ENCODE assay signal across 17 cellular contexts in the genomic region with DNA sequence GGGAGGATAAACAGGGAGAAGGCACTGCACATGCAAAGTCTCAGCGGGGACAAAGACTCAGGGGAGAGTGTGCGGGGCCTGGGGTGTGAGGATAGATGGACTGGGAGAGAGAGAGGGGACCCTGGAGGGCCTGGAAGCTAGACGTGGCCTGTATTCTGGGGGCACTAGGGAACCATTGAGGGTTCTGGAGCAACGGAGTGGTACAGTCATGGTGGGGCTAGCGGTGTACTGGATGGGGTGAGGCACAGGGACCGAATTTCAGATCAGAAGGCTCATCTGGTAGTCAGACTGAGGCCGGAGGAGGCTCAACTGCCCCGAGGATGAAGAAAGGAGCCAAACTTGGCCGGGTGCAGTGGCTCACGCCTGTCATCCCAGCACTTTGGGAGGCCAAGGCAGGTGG. TPM values are rescaled to one million over a fixed set of nuclear protein-coding genes. Genes with fewer than 3 reads are reported as not detected.
DNase-seq lines count a peak whose midpoint lies in the region; ATAC-seq and TF ChIP-seq lines count a peak whose summit lies in the region.
"Had no signal": no experiment of that assay in that cellular context is flagged by ENCODE, and none has a peak within 500 bp of the region (broad histone marks: within the 10 kb centered on the region; RNA-seq: fewer than 3 reads in every experiment).

No MANE protein-coding gene starts in this region.

- H3K27ac Mint-ChIP-seq in activated naive CD4-positive, alpha-beta T cell treated with anti-CD3 and anti-CD28 coated beads, Interleukin-2, amount 50 U/mL, for 24 hours = peak overlapping the region; percentile 72
- H3K27ac Mint-ChIP-seq in activated naive CD4-positive, alpha-beta T cell treated with anti-CD3 and anti-CD28 coated beads, Interleukin-2, amount 50 U/mL, for 72 hours = peak overlapping the region in 1 of 2 donors; percentile 42
- H3K27ac Mint-ChIP-seq: CD4-positive, alpha-beta T cell had no signal

- no peak overlapping the region for H3K4ac ChIP-seq in neuronal stem cell (ENCODE audit: low read length)

- DNase-seq in activated naive CD4-positive, alpha-beta T cell treated with anti-CD3 and anti-CD28 coated beads, Interleukin-2, amount 50 U/mL, for 72 hours (ENCODE audit: low spot score in 2 of 2) = no peak
- DNase-seq in epithelial cell of prostate (ENCODE audit: low read depth, low spot score) (no peak), neuronal stem cell (ENCODE audit: low spot score) (no peak), heart left ventricle (no peak), retina (no peak), KBM-7 (no peak), ovary (no peak)
- DNase-seq: 8988T; activated naive CD4-positive, alpha-beta T cell treated with Interleukin-2 at 50 U/mL for 16 hours; CD4-positive, alpha-beta T cell; HCEC 1CT; naive B cell; NCI-H2029 treated with DMSO at 0.1 percent for 48 hours had no signal

- H3K79me1 ChIP-seq in neuronal stem cell (ENCODE audit: low read depth, low read length) = peaks cover 2% of the 10 kb centered on the region

- peak overlapping the region; percentile 88 for H2BK15ac ChIP-seq in neuronal stem cell (ENCODE audit: low read length)

- in situ Hi-C loops in KBM-7 (cut with MboI; ENCODE audit: low pct_unique_long_range_greater_than_20kb, low sequenced_read_pairs) = loop anchor here (10.0 kb wide), 1 partner anchor 57 kb away; no protein-coding TSS in a partner anchor

- peak overlapping the region; percentile 8 for H2BK12ac ChIP-seq in neuronal stem cell (ENCODE audit: low read length)

- H3K27me3 Mint-ChIP-seq in activated naive CD4-positive, alpha-beta T cell treated with anti-CD3 and anti-CD28 coated beads, Interleukin-2, amount 50 U/mL, for 24 hours = no peaks in the 10 kb centered on the region
- H3K27me3 Mint-ChIP-seq: CD4-positive, alpha-beta T cell; naive B cell had no signal

- H3K9me3 ChIP-seq in neuronal stem cell (replicated peaks in 1 of 2; ENCODE audit: control insufficient read depth in 2 of 2, insufficient read depth in 1 of 2, low read depth in 1 of 2, low read length in 2 of 2) (no peaks in the 10 kb centered on the region), heart left ventricle (no peaks in the 10 kb centered on the region), ovary (no peaks in the 10 kb centered on the region)
- H3K9me3 ChIP-seq: right atrium auricular region had no signal

- no peak overlapping the region for H3K4me3 Mint-ChIP-seq in activated naive CD4-positive, alpha-beta T cell treated with anti-CD3 and anti-CD28 coated beads, Interleukin-2, amount 50 U/mL, for 24 hours
- H3K4me3 Mint-ChIP-seq: CD4-positive, alpha-beta T cell had no signal

- TF ChIP-seq POLR2A in heart left ventricle (IDR thresholded peaks at IDR 0.05) (no peak), ovary (IDR thresholded peaks at IDR 0.05) (no peak)

- no peak overlapping the region for H3K18ac ChIP-seq in neuronal stem cell (ENCODE audit: low read length)

- H4K91ac ChIP-seq in neuronal stem cell (ENCODE audit: low read depth, low read length, poor library complexity) = peak overlapping the region; percentile 73

- TF ChIP-seq CTCF in heart left ventricle (IDR thresholded peaks at IDR 0.05) (no peak), ovary (IDR thresholded peaks at IDR 0.05) (no peak)

- peaks cover 10% of the 10 kb centered on the region for H3K4me1 Mint-ChIP-seq in activated naive CD4-positive, alpha-beta T cell treated with anti-CD3 and anti-CD28 coated beads, Interleukin-2, amount 50 U/mL, for 24 hours

- no peak overlapping the region for H2BK5ac ChIP-seq in neuronal stem cell (ENCODE audit: low read length)

- H3K4me3 ChIP-seq in neuronal stem cell (ENCODE audit: low read length in 2 of 2) (no peak overlapping the region), heart left ventricle (no peak overlapping the region), ovary (no peak overlapping the region)
- H3K4me3 ChIP-seq: GM12878, right atrium auricular region had no signal

- H3K4me1 ChIP-seq in neuronal stem cell (ENCODE audit: control insufficient read depth in 2 of 2, insufficient read depth in 1 of 2, low read depth in 1 of 2, low read length in 2 of 2) = peaks cover 3% of the 10 kb centered on the region in 2 donors
- H3K4me1 ChIP-seq in heart left ventricle = peaks cover 0 to 44% (median 2%) of the 10 kb centered on the region in 12 donors
- no peaks in the 10 kb centered on the region for H3K4me1 ChIP-seq in ovary (ENCODE audit: insufficient read depth)

- H3K27me3 ChIP-seq in neuronal stem cell (ENCODE audit: control insufficient read depth in 3 of 3, insufficient read depth in 3 of 3, low read depth in 1 of 3, low read length in 3 of 3) (no peaks in the 10 kb centered on the region), heart left ventricle (no peaks in the 10 kb centered on the region), ovary (no peaks in the 10 kb centered on the region)
- H3K27me3 ChIP-seq: right atrium auricular region had no signal

- H3K36me3 Mint-ChIP-seq in activated naive CD4-positive, alpha-beta T cell treated with anti-CD3 and anti-CD28 coated beads, Interleukin-2, amount 50 U/mL, for 24 hours = no peaks in the 10 kb centered on the region
- no peaks in the 10 kb centered on the region for H3K36me3 Mint-ChIP-seq in activated naive CD4-positive, alpha-beta T cell treated with anti-CD3 and anti-CD28 coated beads, Interleukin-2, amount 50 U/mL, for 72 hours
- H3K36me3 Mint-ChIP-seq: naive B cell had no signal

- H2BK120ac ChIP-seq in neuronal stem cell (ENCODE audit: low read depth, low read length) = no peak overlapping the region

- no peak overlapping the region for H3K23ac ChIP-seq in neuronal stem cell (ENCODE audit: low read depth, low read length, poor library complexity)

- no peak overlapping the region for H3K14ac ChIP-seq in neuronal stem cell (ENCODE audit: low read length)

- H2AFZ ChIP-seq in neuronal stem cell (ENCODE audit: low read length) = no peak overlapping the region

- WGBS in neuronal stem cell (ENCODE audit: extremely low coverage in 2 of 2, insufficient read length in 2 of 2, insufficient replicate concordance in 1 of 2), 2 donors = no CpG with 5 or more reads among the region's 10 CpGs
- 95 to 98% (median 96%) methylated on average over 10 of the region's 10 CpGs for WGBS in heart left ventricle, 4 donors
- WGBS in ovary, 3 donors = 92 to 97% (median 94%) methylated on average over 10 of the region's 10 CpGs

- H3K4me2 ChIP-seq in neuronal stem cell (ENCODE audit: insufficient read depth, low read length, poor library complexity, severe bottlenecking) = no peak overlapping the region

- no peak for ATAC-seq in activated naive CD4-positive, alpha-beta T cell treated with anti-CD3 and anti-CD28 coated beads, Interleukin-2, amount 50 U/mL, for 72 hours
- ATAC-seq in heart left ventricle = no peak
- ATAC-seq: activated CD4-positive, CD25-positive, alpha-beta regulatory T cell treated with anti-CD3 and anti-CD28 coated beads, Interleukin-2, amount 50 U/mL, for 24 hours; GM12878 had no signal

- H3K36me3 ChIP-seq in neuronal stem cell (replicated peaks in 1 of 2; ENCODE audit: control insufficient read depth in 2 of 2, insufficient read depth in 2 of 2, low read length in 2 of 2) (no peaks in the 10 kb centered on the region), heart left ventricle (no peaks in the 10 kb centered on the region), ovary (no peaks in the 10 kb centered on the region)
- H3K36me3 ChIP-seq: right atrium auricular region had no signal

- no peaks in the 10 kb centered on the region for H3K9me3 Mint-ChIP-seq in activated naive CD4-positive, alpha-beta T cell treated with anti-CD3 and anti-CD28 coated beads, Interleukin-2, amount 50 U/mL, for 24 hours
- no peaks in the 10 kb centered on the region for H3K9me3 Mint-ChIP-seq in activated naive CD4-positive, alpha-beta T cell treated with anti-CD3 and anti-CD28 coated beads, Interleukin-2, amount 50 U/mL, for 72 hours
- H3K9me3 Mint-ChIP-seq: CD4-positive, alpha-beta T cell; naive B cell had no signal

- no peak overlapping the region for H4K8ac ChIP-seq in neuronal stem cell (ENCODE audit: low read depth, low read length)

- TF ChIP-seq EP300 in ovary (IDR thresholded peaks at IDR 0.05) = no peak

- intact Hi-C loops in heart left ventricle (cut with DNase I) = loop anchor here in 1 of 10 donors (5.0 to 10.0 kb wide), 2 partner anchors 50 to 257 kb away; a partner anchor contains a TSS
- intact Hi-C loops in ovary (cut with DNase I) = loop anchor here in 2 of 4 donors (10.0 kb wide), 1 partner anchor 167 kb away; no protein-coding TSS in a partner anchor

- no peak overlapping the region for H3K9ac ChIP-seq in neuronal stem cell (ENCODE audit: low read depth, low read length, poor library complexity)

- H2AK5ac ChIP-seq in neuronal stem cell (ENCODE audit: low read depth, low read length) = peak overlapping the region; percentile 33

- peak overlapping the region; percentile 97 for H3K27ac ChIP-seq in epithelial cell of prostate
- no peak overlapping the region for H3K27ac ChIP-seq in neuronal stem cell (replicated peaks; ENCODE audit: low read length)
- no peak overlapping the region for H3K27ac ChIP-seq in heart left ventricle
- H3K27ac ChIP-seq in ovary = no peak overlapping the region
- H3K27ac ChIP-seq: right atrium auricular region had no signal

RNA-seq across cellular contexts. Expression of a gene that starts 8.0 kb away (rescaled TPM):
- total RNA-seq in activated naive CD4-positive, alpha-beta T cell treated with anti-CD3 and anti-CD28 coated beads, Interleukin-2, amount 50 U/mL, for 72 hours = 100 to 1,000 TPM; 113 to 144 TPM
- 13.3 TPM for polyA plus RNA-seq in neuronal stem cell (2013, experiment 1 of 2)
- 13.9 TPM for polyA plus RNA-seq in neuronal stem cell (2013, experiment 2 of 2)
- 10 to 100 TPM in 8 of 9 donors, 1 to 10 TPM in 1; 9.9 to 78.9 (median 20.0) TPM for total RNA-seq in heart left ventricle
- polyA plus RNA-seq in heart left ventricle = 10 to 100 TPM; 10.1 to 18.7 TPM
- total RNA-seq in ovary = 10 to 100 TPM; 20.7 to 92.6 (median 62.4) TPM
- 10 to 100 TPM in 1 of 2 donors, 1 to 10 TPM in 1; 6.1 to 36.7 TPM for polyA plus RNA-seq in ovary

RNA-seq across cellular contexts. Expression of a gene that starts 23.5 kb away (rescaled TPM):
- total RNA-seq in activated naive CD4-positive, alpha-beta T cell treated with anti-CD3 and anti-CD28 coated beads, Interleukin-2, amount 50 U/mL, for 72 hours = 10 to 100 TPM; 73.1 to 86.4 TPM
- 35.0 TPM for polyA plus RNA-seq in neuronal stem cell (2013, experiment 1 of 2)
- polyA plus RNA-seq in neuronal stem cell (2013, experiment 2 of 2) = 34.0 TPM
- 10 to 100 TPM; 44.7 to 92.0 (median 50.7) TPM for total RNA-seq in heart left ventricle
- polyA plus RNA-seq in heart left ventricle = 10 to 100 TPM; 49.1 to 56.4 TPM
- total RNA-seq in ovary = 10 to 100 TPM; 38.7 to 71.2 (median 54.2) TPM
- polyA plus RNA-seq in ovary = 10 to 100 TPM; 36.9 to 57.4 TPM

RNA-seq across cellular contexts. Expression of a gene that starts 55.7 kb away (rescaled TPM):
- 1 to 10 TPM; 1.0 to 1.6 TPM for total RNA-seq in activated naive CD4-positive, alpha-beta T cell treated with anti-CD3 and anti-CD28 coated beads, Interleukin-2, amount 50 U/mL, for 72 hours
- 14.0 TPM for polyA plus RNA-seq in neuronal stem cell (2013, experiment 1 of 2)
- 12.8 TPM for polyA plus RNA-seq in neuronal stem cell (2013, experiment 2 of 2)
- total RNA-seq in heart left ventricle (1 to 10 TPM in 6 of 9 donors, under 1 TPM in 3; 0.60 to 2.2 (median 1.8) TPM), ovary (10 to 100 TPM in 2 of 7 donors, 1 to 10 TPM in 2, under 1 TPM in 3; 0.61 to 21.1 (median 2.4) TPM)
- polyA plus RNA-seq in heart left ventricle (1 to 10 TPM; 1.0 to 1.6 TPM), ovary (under 1 TPM in 1 of 2 donors, not detected in 1; 0.45 TPM)

RNA-seq across cellular contexts. Expression of a gene that starts 59.5 kb away (rescaled TPM):
- 100 to 1,000 TPM; 114 to 201 TPM for total RNA-seq in activated naive CD4-positive, alpha-beta T cell treated with anti-CD3 and anti-CD28 coated beads, Interleukin-2, amount 50 U/mL, for 72 hours
- polyA plus RNA-seq in neuronal stem cell (2013, experiment 1 of 2) = 106 TPM
- 101 TPM for polyA plus RNA-seq in neuronal stem cell (2013, experiment 2 of 2)
- total RNA-seq in heart left ventricle (100 to 1,000 TPM; 201 to 584 (median 450) TPM), ovary (100 to 1,000 TPM in 6 of 7 donors, 10 to 100 TPM in 1; 71.9 to 218 (median 148) TPM)
- polyA plus RNA-seq in heart left ventricle (1,000 to 10,000 TPM in 1 of 2 donors, 100 to 1,000 TPM in 1; 459 to 1,034 TPM), ovary (100 to 1,000 TPM in 1 of 2 donors, 1 to 10 TPM in 1; 1.3 to 110 TPM)
